In genomic region chr6:166950892-166951669, GRCh38 we compare ENCODE assay signal across 8 cellular contexts. TPM values are rescaled to one million over a fixed set of nuclear protein-coding genes. Genes with fewer than 3 reads are reported as not detected.
DNase-seq lines count a peak whose midpoint lies in the region; ATAC-seq lines count a peak whose summit lies in the region.
"Not testable (repeated sequence)": the region's sequence is repeated elsewhere in the genome, so short reads cannot be mapped to it uniquely, and the experiment has no call there.

No MANE protein-coding gene starts in this region.

- peak overlapping the region; percentile 97 for H3K27ac Mint-ChIP-seq in central memory CD8-positive, alpha-beta T cell (ENCODE audit: low read depth)

- not testable (repeated sequence) for H3K9me3 Mint-ChIP-seq in central memory CD8-positive, alpha-beta T cell

- peak overlapping the region; percentile 79 for H3K4me3 Mint-ChIP-seq in central memory CD8-positive, alpha-beta T cell

- H3K27me3 Mint-ChIP-seq in central memory CD8-positive, alpha-beta T cell, result not testable (repeated sequence)

- peak; percentile 51 for DNase-seq in CMK (ENCODE audit: low read depth)
- DNase-seq in NCI-H524 treated with DMSO at 0.1 percent for 48 hours (lab: John Stamatoyannopoulos, UW), result peak; percentile 8
- DNase-seq in activated CD4-positive, alpha-beta T cell treated with anti-CD3 and anti-CD28 coated beads for 4 hours, result peak; percentile 64 to 68
- peak; percentile 35 to 55 for DNase-seq in central memory CD8-positive, alpha-beta T cell (ENCODE audit: low spot score in 2 of 2)
- DNase-seq in left lobe of liver (ENCODE audit: low spot score), result peak; percentile 67
- peak; percentile 73 for DNase-seq in stimulated activated CD4-positive, alpha-beta T cell treated with anti-CD3 and anti-CD28 coated beads, Interleukin-4, amount 100 ng/mL, for 1 hour

- peaks cover 49% of the 10 kb centered on the region for H3K4me1 Mint-ChIP-seq in central memory CD8-positive, alpha-beta T cell

- peak; percentile 90 for ATAC-seq in GM19397 (IDR thresholded peaks at IDR 0.05; ENCODE audit: unreplicated experiment)
- peak; percentile 93 for ATAC-seq in HG03354 (IDR thresholded peaks at IDR 0.05; ENCODE audit: poor library complexity, severe bottlenecking, unreplicated experiment)
- peak; percentile 74 for ATAC-seq in central memory CD8-positive, alpha-beta T cell (replicated peaks; ENCODE audit: extremely low read depth, poor library complexity, severe bottlenecking)
- ATAC-seq in left lobe of liver, result peak; percentile 48

- peaks cover 32% of the 10 kb centered on the region for H3K36me3 Mint-ChIP-seq in central memory CD8-positive, alpha-beta T cell (ENCODE audit: insufficient read depth)

RNA-seq across cellular contexts. Expression of gene RNASET2, which starts 5.3 kb away (rescaled TPM):
- total RNA-seq in left lobe of liver, result 22.3 TPM

RNA-seq across cellular contexts. Expression of gene CEP43, which starts 48.1 kb away (rescaled TPM):
- total RNA-seq in left lobe of liver, result 17.7 TPM

Comparison
In these comparisons a context has a peak if more than half of its experiments do, and no peak if none do; other contexts are left out.
1. Peak in every context shown above with its lines: DNase-seq and ATAC-seq.
2. DNase-seq: peak in every context shown above with its lines; median percentile 73 in stimulated activated CD4-positive, alpha-beta T cell treated with anti-CD3 and anti-CD28 coated beads, Interleukin-4, amount 100 ng/mL, for 1 hour; 67 in left lobe of liver; 66 in activated CD4-positive, alpha-beta T cell treated with anti-CD3 and anti-CD28 coated beads for 4 hours; 51 in CMK; 45 in central memory CD8-positive, alpha-beta T cell; 8 in NCI-H524 treated with DMSO at 0.1 percent for 48 hours.